ENCODE assay signal across 26 cellular contexts in the genomic region with DNA sequence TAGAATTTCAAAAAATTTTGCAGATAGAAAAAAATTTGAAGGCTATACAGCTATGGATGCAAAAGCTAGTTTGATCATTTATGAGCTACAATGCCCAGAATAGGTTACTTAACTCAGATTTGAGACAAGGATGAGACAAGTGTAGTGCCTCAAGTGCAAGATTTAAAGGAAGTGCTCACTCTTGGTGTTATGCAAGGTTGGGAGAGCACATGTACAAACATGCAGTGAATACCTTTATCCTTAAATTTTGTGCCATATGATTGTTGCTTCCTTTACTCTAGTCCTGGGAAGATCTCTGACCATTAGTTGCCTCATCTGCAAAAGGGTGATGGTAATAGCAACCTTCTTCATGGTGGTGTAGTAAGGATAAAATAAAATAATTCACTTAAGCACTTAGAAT. TPM values are rescaled to one million over a fixed set of nuclear protein-coding genes. Genes with fewer than 3 reads are reported as not detected.
"Had no signal": no experiment of that assay in that cellular context is flagged by ENCODE, and none has a peak within 500 bp of the region (broad histone marks: within the 10 kb centered on the region; RNA-seq: fewer than 3 reads in every experiment).

No MANE protein-coding gene starts in this region.

- H3K27me3 ChIP-seq: SJCRH30 had no signal

- H3K27ac Mint-ChIP-seq: IgD-negative memory B cell had no signal

- H3K4me1 Mint-ChIP-seq: IgD-negative memory B cell had no signal

- FAIRE-seq: HTR-8/SVneo, K562, RCC 7860 had no signal

- H3K4me3 Mint-ChIP-seq: IgD-negative memory B cell had no signal

- H3K36me3 Mint-ChIP-seq: IgD-negative memory B cell had no signal

- H3K9me3 ChIP-seq: SJCRH30 had no signal

- H3K4me2 ChIP-seq: KMS-11 had no signal

- H3K27me3 Mint-ChIP-seq: IgD-negative memory B cell had no signal

- DNase-seq: Kasumi-1, MV-4-11, NCI-H1048, NCI-H1105 treated with DMSO at 0.1 percent for 48 hours, NCI-H1417 treated with DMSO at 0.1 percent for 48 hours, NCI-H146, NCI-H1694 treated with DMSO at 0.1 percent for 48 hours, NCI-H1930, NCI-H2081, NCI-H2107, NCI-H2227 treated with DMSO at 0.1 percent for 48 hours, NCI-H524 treated with DMSO at 0.1 percent for 48 hours, NCI-H69, NCI-H774, RPMI8226, SHP77 treated with DMSO at 0.1 percent for 48 hours, SJCRH30 had no signal

- H3K36me3 ChIP-seq: SJCRH30 had no signal

- H3K4me3 ChIP-seq: K562, SJCRH30, SK-N-MC had no signal

- H3K4me1 ChIP-seq: SJCRH30 had no signal

- H3K9ac ChIP-seq: KMS-11 had no signal

- ATAC-seq: K562, Right ventricle myocardium inferior had no signal

- H3K27ac ChIP-seq: HL-60, KMS-11, SJCRH30, SK-N-MC had no signal

RNA-seq across cellular contexts. Expression of gene PPP2R2B, which starts 31.7 kb away (rescaled TPM):
- total RNA-seq: K562, NCI-H460 had no signal
- polyA plus RNA-seq: K562 had no signal
